ENCODE assay signal across 13 cellular contexts in the genomic region with DNA sequence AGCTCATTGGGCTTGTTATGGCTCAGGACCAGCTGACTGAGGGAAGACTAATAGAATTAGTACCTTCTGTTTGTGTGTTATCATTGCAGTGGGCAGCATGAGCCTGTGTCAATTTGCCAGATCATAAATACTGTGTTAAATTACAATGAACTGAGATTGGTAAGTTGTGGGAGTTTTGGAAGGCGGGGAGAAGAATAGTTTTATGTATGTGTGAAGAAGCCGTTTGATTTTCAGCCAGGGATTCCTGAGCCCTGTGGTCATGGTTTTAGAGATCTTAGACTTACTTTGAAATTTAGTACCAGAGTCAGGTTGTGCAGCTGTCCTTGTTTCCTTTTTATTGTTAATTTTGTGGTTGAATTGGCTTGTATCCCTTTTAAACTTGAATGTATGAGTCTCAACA.
DNase-seq lines count a peak whose midpoint lies in the region; ATAC-seq, FAIRE-seq and TF ChIP-seq lines count a peak whose summit lies in the region.
"Had no signal": no experiment of that assay in that cellular context is flagged by ENCODE, and none has a peak within 500 bp of the region (broad histone marks: within the 10 kb centered on the region; RNA-seq: fewer than 3 reads in every experiment).

No MANE protein-coding gene starts in this region.

- no peak overlapping the region for H3K4me3 Mint-ChIP-seq in glutamatergic neuron (ENCODE audit: unreplicated experiment)
- H3K4me3 Mint-ChIP-seq in stimulated activated effector memory CD8-positive, alpha-beta T cell treated with anti-CD3 and anti-CD28 coated beads, Interleukin-12 subunit alpha, Interleukin-12 subunit beta, amount 100 ng/mL, for 72 hours = no peak overlapping the region
- H3K4me3 Mint-ChIP-seq in activated naive CD8-positive, alpha-beta T cell treated with anti-CD3 and anti-CD28 coated beads, Interleukin-2, amount 50 U/mL, for 24 hours = no peak overlapping the region
- H3K4me3 Mint-ChIP-seq: activated CD4-positive, alpha-beta memory T cell treated with anti-CD3 and anti-CD28 coated beads, Interleukin-2, amount 10 ng/mL, durations not matched to agents 7 days and 5 days; effector memory CD8-positive, alpha-beta T cell; stimulated activated naive B cell treated with anti-CD40 and anti-IgM and Interleukin-4, amounts not matched to agents 10 μg/mL and 1 μg/mL and 100 μg/mL, for 72 hours had no signal

- DNase-seq in GM03348 (ENCODE audit: low spot score) (peak; percentile 36), SK-N-MC (ENCODE audit: low read depth, low spot score) (no peak), glutamatergic neuron (no peak), D721Med (ENCODE audit: insufficient read length, low spot score) (no peak)
- DNase-seq in stimulated activated effector memory CD8-positive, alpha-beta T cell treated with anti-CD3 and anti-CD28 coated beads, Interleukin-12 subunit alpha, Interleukin-12 subunit beta, amount 100 ng/mL, for 72 hours (ENCODE audit: low spot score in 2 of 2) = no peak
- no peak for DNase-seq in activated naive CD8-positive, alpha-beta T cell treated with anti-CD3 and anti-CD28 coated beads, Interleukin-2, amount 50 U/mL, for 24 hours
- DNase-seq: activated CD4-positive, alpha-beta memory T cell treated with anti-CD3 and anti-CD28 coated beads, Interleukin-2, amount 10 ng/mL, durations not matched to agents 7 days and 5 days; activated gamma-delta T cell; effector memory CD8-positive, alpha-beta T cell; SIG-M5; stimulated activated naive B cell treated with anti-CD40 and anti-IgM and Interleukin-4, amounts not matched to agents 10 μg/mL and 1 μg/mL and 100 μg/mL, for 72 hours had no signal

- no peaks in the 10 kb centered on the region for H3K9me3 ChIP-seq in SK-N-MC (ENCODE audit: low read depth, low read length)

- peaks cover 28% of the 10 kb centered on the region for H3K36me3 ChIP-seq in SK-N-MC (ENCODE audit: insufficient read depth, low read length)

- no peak for FAIRE-seq in D721Med (lab: Jason Lieb, UNC)
- FAIRE-seq: bronchial epithelial cell had no signal

- H3K4me1 Mint-ChIP-seq in glutamatergic neuron (ENCODE audit: low read depth, unreplicated experiment) = peaks cover 3% of the 10 kb centered on the region
- peaks cover 6% of the 10 kb centered on the region for H3K4me1 Mint-ChIP-seq in stimulated activated effector memory CD8-positive, alpha-beta T cell treated with anti-CD3 and anti-CD28 coated beads, Interleukin-12 subunit alpha, Interleukin-12 subunit beta, amount 100 ng/mL, for 72 hours
- H3K4me1 Mint-ChIP-seq in activated naive CD8-positive, alpha-beta T cell treated with anti-CD3 and anti-CD28 coated beads, Interleukin-2, amount 50 U/mL, for 24 hours = no peaks in the 10 kb centered on the region
- H3K4me1 Mint-ChIP-seq: stimulated activated naive B cell treated with anti-CD40 and anti-IgM and Interleukin-4, amounts not matched to agents 10 μg/mL and 1 μg/mL and 100 μg/mL, for 72 hours had no signal

- H3K27ac ChIP-seq in SK-N-MC = peak overlapping the region; percentile 32; the same call in 1 of the 2 replicates

- ATAC-seq in stimulated activated effector memory CD8-positive, alpha-beta T cell treated with anti-CD3 and anti-CD28 coated beads, Interleukin-12 subunit alpha, Interleukin-12 subunit beta, amount 100 ng/mL, for 72 hours = no peak
- ATAC-seq in activated naive CD8-positive, alpha-beta T cell treated with anti-CD3 and anti-CD28 coated beads, Interleukin-2, amount 50 U/mL, for 24 hours = no peak
- ATAC-seq in activated CD4-positive, CD25-positive, alpha-beta regulatory T cell treated with anti-CD3 and anti-CD28 coated beads, Interleukin-2, amount 50 U/mL, for 24 hours = no peak
- ATAC-seq: effector memory CD8-positive, alpha-beta T cell; stimulated activated naive B cell treated with anti-CD40 and anti-IgM and Interleukin-4, amounts not matched to agents 10 μg/mL and 1 μg/mL and 100 μg/mL, for 72 hours had no signal

- H3K27me3 Mint-ChIP-seq in glutamatergic neuron (ENCODE audit: unreplicated experiment) = no peaks in the 10 kb centered on the region
- H3K27me3 Mint-ChIP-seq in activated naive CD8-positive, alpha-beta T cell treated with anti-CD3 and anti-CD28 coated beads, Interleukin-2, amount 50 U/mL, for 24 hours = no peaks in the 10 kb centered on the region
- H3K27me3 Mint-ChIP-seq: activated CD4-positive, alpha-beta memory T cell treated with anti-CD3 and anti-CD28 coated beads, Interleukin-2, amount 10 ng/mL, durations not matched to agents 7 days and 5 days; effector memory CD8-positive, alpha-beta T cell had no signal

- no peak overlapping the region for H3K9ac ChIP-seq in SK-N-MC (ENCODE audit: insufficient read length)

- peak overlapping the region; percentile 52 for H3K27ac Mint-ChIP-seq in glutamatergic neuron (ENCODE audit: unreplicated experiment)
- peak overlapping the region; percentile 58 for H3K27ac Mint-ChIP-seq in stimulated activated effector memory CD8-positive, alpha-beta T cell treated with anti-CD3 and anti-CD28 coated beads, Interleukin-12 subunit alpha, Interleukin-12 subunit beta, amount 100 ng/mL, for 72 hours
- H3K27ac Mint-ChIP-seq in activated naive CD8-positive, alpha-beta T cell treated with anti-CD3 and anti-CD28 coated beads, Interleukin-2, amount 50 U/mL, for 24 hours = no peak overlapping the region
- H3K27ac Mint-ChIP-seq: activated CD4-positive, alpha-beta memory T cell treated with anti-CD3 and anti-CD28 coated beads, Interleukin-2, amount 10 ng/mL, durations not matched to agents 7 days and 5 days; effector memory CD8-positive, alpha-beta T cell; stimulated activated naive B cell treated with anti-CD40 and anti-IgM and Interleukin-4, amounts not matched to agents 10 μg/mL and 1 μg/mL and 100 μg/mL, for 72 hours had no signal

- H3K36me3 Mint-ChIP-seq in glutamatergic neuron (ENCODE audit: unreplicated experiment) = no peaks in the 10 kb centered on the region
- H3K36me3 Mint-ChIP-seq in stimulated activated effector memory CD8-positive, alpha-beta T cell treated with anti-CD3 and anti-CD28 coated beads, Interleukin-12 subunit alpha, Interleukin-12 subunit beta, amount 100 ng/mL, for 72 hours = peaks cover 56% of the 10 kb centered on the region
- H3K36me3 Mint-ChIP-seq in activated naive CD8-positive, alpha-beta T cell treated with anti-CD3 and anti-CD28 coated beads, Interleukin-2, amount 50 U/mL, for 24 hours (ENCODE audit: low read depth) = peaks cover 50% of the 10 kb centered on the region

- no peak overlapping the region for H3K4me3 ChIP-seq in SK-N-MC

- H3K9me3 Mint-ChIP-seq in glutamatergic neuron (ENCODE audit: unreplicated experiment) = no peaks in the 10 kb centered on the region
- H3K9me3 Mint-ChIP-seq in stimulated activated effector memory CD8-positive, alpha-beta T cell treated with anti-CD3 and anti-CD28 coated beads, Interleukin-12 subunit alpha, Interleukin-12 subunit beta, amount 100 ng/mL, for 72 hours = no peaks in the 10 kb centered on the region
- no peaks in the 10 kb centered on the region for H3K9me3 Mint-ChIP-seq in activated naive CD8-positive, alpha-beta T cell treated with anti-CD3 and anti-CD28 coated beads, Interleukin-2, amount 50 U/mL, for 24 hours
- H3K9me3 Mint-ChIP-seq: activated CD4-positive, alpha-beta memory T cell treated with anti-CD3 and anti-CD28 coated beads, Interleukin-2, amount 10 ng/mL, durations not matched to agents 7 days and 5 days; effector memory CD8-positive, alpha-beta T cell; stimulated activated naive B cell treated with anti-CD40 and anti-IgM and Interleukin-4, amounts not matched to agents 10 μg/mL and 1 μg/mL and 100 μg/mL, for 72 hours had no signal

- TF ChIP-seq CTCF in glutamatergic neuron (IDR thresholded peaks at IDR 0.05; ENCODE audit: partially characterized antibody, unreplicated experiment) (no peak), D721Med (IDR thresholded peaks at IDR 0.05; ENCODE audit: insufficient read depth, missing control alignments) (no peak)
